ENCODE assay signal across 9 cellular contexts in genomic region chr19:39405261-39405912, GRCh38. TPM values are rescaled to one million over a fixed set of nuclear protein-coding genes. Genes with fewer than 3 reads are reported as not detected.
DNase-seq lines count a peak whose midpoint lies in the region; ATAC-seq and TF ChIP-seq lines count a peak whose summit lies in the region.
"Had no signal": no experiment of that assay in that cellular context is flagged by ENCODE, and none has a peak within 500 bp of the region (broad histone marks: within the 10 kb centered on the region; RNA-seq: fewer than 3 reads in every experiment).

No MANE protein-coding gene starts in this region.

- no peaks in the 10 kb centered on the region for H3K9me2 ChIP-seq in GM23248 (ENCODE audit: insufficient read depth)
- no peaks in the 10 kb centered on the region for H3K9me2 ChIP-seq in SU-DHL-6 (replicated peaks; ENCODE audit: insufficient read depth, low read length)

- intact Hi-C loops in spleen (cut with DNase I; ENCODE audit: low total_unique reads) = no loop called here

- H3K4me1 ChIP-seq in GM23248 (ENCODE audit: insufficient read depth) (peaks cover 35% of the 10 kb centered on the region), gastroesophageal sphincter (peaks cover 0 to 54% (median 21%) of the 10 kb centered on the region in 3 donors), spleen (peaks cover 40 to 83% (median 73%) of the 10 kb centered on the region in 6 donors), HAP-1 (peaks cover 33% of the 10 kb centered on the region)

- peak overlapping the region; percentile 96 for H3K27ac ChIP-seq in GM23248
- H3K27ac ChIP-seq in SU-DHL-6 (ENCODE audit: low read depth, low read length) = peak overlapping the region; percentile 98
- H3K27ac ChIP-seq in gastroesophageal sphincter = peak overlapping the region; percentile 99 to 100 (median 99)
- H3K27ac ChIP-seq in spleen = peak overlapping the region; percentile 88 to 100 (median 99)

- TF ChIP-seq CTCF in SU-DHL-6 (IDR thresholded peaks at IDR 0.05; ENCODE audit: insufficient read depth, low read length, poor library complexity, severe bottlenecking) (no peak), gastroesophageal sphincter (IDR thresholded peaks at IDR 0.05) (no peak), spleen (IDR thresholded peaks at IDR 0.05 in 8 of 11, conservative IDR thresholded peaks at IDR 0.05 in 3 of 11) (no peak)

- H2AFZ ChIP-seq in GM23248 = no peak overlapping the region
- no peak overlapping the region for H2AFZ ChIP-seq in SU-DHL-6 (ENCODE audit: low read depth, low read length, severe bottlenecking)

- DNase-seq in GM23248 (peak; percentile 30), spleen (no peak), islet precursor cell (no peak), SKM-1 treated with dmso at 0.1 percent for 144 hours (lab: John Stamatoyannopoulos, UW; ENCODE audit: unreplicated experiment) (no peak), HAP-1 (ENCODE audit: low spot score in 2 of 2) (no peak)
- DNase-seq: stimulated activated CD4-positive, alpha-beta T cell treated with anti-CD3 and anti-CD28 coated beads, Interleukin-15, amount 100 ng/mL, for 24 hours had no signal

- TF ChIP-seq EP300 in gastroesophageal sphincter (IDR thresholded peaks at IDR 0.05) = no peak

- H3K4me3 ChIP-seq in GM23248 = no peak overlapping the region
- no peak overlapping the region for H3K4me3 ChIP-seq in SU-DHL-6 (ENCODE audit: insufficient read depth, low read length, poor library complexity, severe bottlenecking)
- H3K4me3 ChIP-seq in gastroesophageal sphincter = peak overlapping the region in 1 of 2 donors; percentile 90
- peak overlapping the region in 5 of 8 donors; percentile 74 to 98 (median 94) for H3K4me3 ChIP-seq in spleen
- H3K4me3 ChIP-seq in HAP-1 = no peak overlapping the region

- H3K36me3 ChIP-seq in GM23248 (ENCODE audit: low read depth) (peaks cover 11% of the 10 kb centered on the region; the same call in 1 of the 2 replicates), SU-DHL-6 (ENCODE audit: low read length) (no peaks in the 10 kb centered on the region), gastroesophageal sphincter (peaks cover 4 to 22% of the 10 kb centered on the region in 2 donors), spleen (peaks cover 4 to 22% (median 16%) of the 10 kb centered on the region in 6 donors), HAP-1 (replicated peaks) (peaks cover 7% of the 10 kb centered on the region)

- ATAC-seq in gastroesophageal sphincter = no peak
- ATAC-seq in GM21737 (IDR thresholded peaks at IDR 0.05; ENCODE audit: unreplicated experiment) = no peak

- H3K79me2 ChIP-seq in GM23248 (ENCODE audit: insufficient read depth) = peaks cover 23% of the 10 kb centered on the region
- H3K79me2 ChIP-seq in SU-DHL-6 (ENCODE audit: insufficient read depth, low read length) = peaks cover 22% of the 10 kb centered on the region

- in situ Hi-C loops in GM23248 (cut with MboI) (no loop called here), HAP-1 (cut with MboI; ENCODE audit: low sequenced_read_pairs) (no loop called here)

- TF ChIP-seq POLR2A in gastroesophageal sphincter (IDR thresholded peaks at IDR 0.05) (no peak), spleen (IDR thresholded peaks at IDR 0.05) (no peak)

- H3K9me3 ChIP-seq in GM23248 (ENCODE audit: low read depth) (no peaks in the 10 kb centered on the region), SU-DHL-6 (ENCODE audit: insufficient read depth, low read length) (no peaks in the 10 kb centered on the region), gastroesophageal sphincter (no peaks in the 10 kb centered on the region), spleen (no peaks in the 10 kb centered on the region), HAP-1 (no peaks in the 10 kb centered on the region)

- no peaks in the 10 kb centered on the region for H3K27me3 ChIP-seq in GM23248 (replicated peaks; ENCODE audit: insufficient read depth)
- H3K27me3 ChIP-seq in SU-DHL-6 (ENCODE audit: low read length) = no peaks in the 10 kb centered on the region
- H3K27me3 ChIP-seq in gastroesophageal sphincter = no peaks in the 10 kb centered on the region
- no peaks in the 10 kb centered on the region for H3K27me3 ChIP-seq in spleen (replicated peaks in 1 of 7)
- no peaks in the 10 kb centered on the region for H3K27me3 ChIP-seq in HAP-1 (ENCODE audit: low read depth)

- H3F3A ChIP-seq in GM23248 (ENCODE audit: insufficient read depth) = peaks cover 38% of the 10 kb centered on the region
- H3F3A ChIP-seq in SU-DHL-6 (ENCODE audit: insufficient read depth) = peaks cover 47% of the 10 kb centered on the region

- WGBS in GM23248 (ENCODE audit: low coverage in 1 of 2, low lambda C conversion rate in 2 of 2, missing lambda C conversion rate in 2 of 2), 2 experiments = 88 to 91% methylated on average over 17 of the region's 17 CpGs
- 70% methylated on average over 4 of the region's 17 CpGs; no CpG with 5 or more reads in 1 of the 2 donors for WGBS in gastroesophageal sphincter (ENCODE audit: low coverage in 1 of 2), 2 donors
- WGBS in spleen, 5 donors = 83 to 96% (median 89%) methylated on average over 14 to 17 of the region's 17 CpGs

- H4K20me1 ChIP-seq in GM23248 (ENCODE audit: insufficient read depth) = no peaks in the 10 kb centered on the region
- no peaks in the 10 kb centered on the region for H4K20me1 ChIP-seq in SU-DHL-6 (ENCODE audit: low read depth, low read length)

- H3K9ac ChIP-seq in GM23248 (no peak overlapping the region), SU-DHL-6 (ENCODE audit: low read length) (peak overlapping the region; percentile 98)

- peak overlapping the region; percentile 82 for H3K4me2 ChIP-seq in GM23248 (ENCODE audit: unreplicated experiment)
- peak overlapping the region; percentile 97 for H3K4me2 ChIP-seq in SU-DHL-6 (ENCODE audit: low read depth, low read length, poor library complexity, severe bottlenecking)

RNA-seq across cellular contexts. Expression of gene ZFP36, which starts 1.3 kb away (rescaled TPM):
- 7.0 and 13.9 TPM in 2 replicates for total RNA-seq in GM23248 (2014; rRNA removed; shearing (Covaris generic))
- 86.2 and 86.6 TPM in 2 replicates for polyA plus RNA-seq in GM23248 (2016; fragmentation: Nextera tagmentation; extraction: Ambion mirVana)
- total RNA-seq in gastroesophageal sphincter = 100 to 1,000 TPM in 3 of 4 donors, 10 to 100 TPM in 1; 78.6 to 276 (median 158) TPM
- total RNA-seq in spleen = 100 to 1,000 TPM in 6 of 7 donors, 10 to 100 TPM in 1; 91.5 to 396 (median 191) TPM
- polyA plus RNA-seq in spleen = 100 to 1,000 TPM in 1 of 3 donors, 10 to 100 TPM in 2; 63.2 to 117 (median 72.6) TPM

RNA-seq across cellular contexts. Expression of gene PLEKHG2, which starts 7.1 kb away (rescaled TPM):
- 12.0 and 17.5 TPM in 2 replicates for total RNA-seq in GM23248 (2014; rRNA removed; shearing (Covaris generic))
- polyA plus RNA-seq in GM23248 (2016; fragmentation: Nextera tagmentation; extraction: Ambion mirVana) = 12.2 and 13.5 TPM in 2 replicates
- 10 to 100 TPM; 19.5 to 35.3 (median 23.4) TPM for total RNA-seq in gastroesophageal sphincter
- 100 to 1,000 TPM in 1 of 7 donors, 10 to 100 TPM in 6; 18.6 to 107 (median 48.4) TPM for total RNA-seq in spleen
- 10 to 100 TPM in 1 of 3 donors, 1 to 10 TPM in 2; 8.9 to 25.8 (median 9.5) TPM for polyA plus RNA-seq in spleen

RNA-seq across cellular contexts. Expression of gene MED29, which starts 14.2 kb away (rescaled TPM):
- 27.7 and 29.6 TPM in 2 replicates for total RNA-seq in GM23248 (2014; rRNA removed; shearing (Covaris generic))
- 34.9 and 39.2 TPM in 2 replicates for polyA plus RNA-seq in GM23248 (2016; fragmentation: Nextera tagmentation; extraction: Ambion mirVana)
- total RNA-seq in gastroesophageal sphincter = 10 to 100 TPM; 30.0 to 50.7 (median 36.4) TPM
- 10 to 100 TPM; 25.7 to 45.7 (median 34.6) TPM for total RNA-seq in spleen
- 10 to 100 TPM; 15.5 to 28.2 (median 20.5) TPM for polyA plus RNA-seq in spleen

RNA-seq across cellular contexts. Expression of gene PAF1, which starts 14.5 kb away (rescaled TPM):
- total RNA-seq in GM23248 (2014; rRNA removed; shearing (Covaris generic)) = 45.3 and 51.2 TPM in 2 replicates
- polyA plus RNA-seq in GM23248 (2016; fragmentation: Nextera tagmentation; extraction: Ambion mirVana) (44.2 and 44.5 TPM in 2 replicates), spleen (10 to 100 TPM; 27.4 to 51.3 (median 35.6) TPM)
- total RNA-seq in gastroesophageal sphincter (10 to 100 TPM; 32.8 to 48.0 (median 44.0) TPM), spleen (10 to 100 TPM; 35.0 to 48.1 (median 39.8) TPM)

RNA-seq across cellular contexts. Expression of gene RPS16, which starts 30.4 kb away (rescaled TPM):
- total RNA-seq in GM23248 (2014; rRNA removed; shearing (Covaris generic)) = 91.2 and 136 TPM in 2 replicates
- polyA plus RNA-seq in GM23248 (2016; fragmentation: Nextera tagmentation; extraction: Ambion mirVana) (542 and 556 TPM in 2 replicates), spleen (1,000 to 10,000 TPM; 5,364 to 5,747 (median 5,635) TPM)
- total RNA-seq in gastroesophageal sphincter (1,000 to 10,000 TPM; 1,023 to 1,769 (median 1,110) TPM), spleen (1,000 to 10,000 TPM; 1,378 to 2,109 (median 1,598) TPM)

Comparison
In these comparisons a context has a peak if more than half of its experiments do, and no peak if none do; other contexts are left out.
1. H3K4me3 ChIP-seq: peak in spleen (5 of 8); none in GM23248 (single experiment), SU-DHL-6 (single experiment) and HAP-1 (single experiment).
2. Peak in every context shown above with its lines, with median percentiles within 50 percentile points of each other: H3K27ac ChIP-seq.